28 cellular contexts compared by ENCODE assay signal in the genomic region with DNA sequence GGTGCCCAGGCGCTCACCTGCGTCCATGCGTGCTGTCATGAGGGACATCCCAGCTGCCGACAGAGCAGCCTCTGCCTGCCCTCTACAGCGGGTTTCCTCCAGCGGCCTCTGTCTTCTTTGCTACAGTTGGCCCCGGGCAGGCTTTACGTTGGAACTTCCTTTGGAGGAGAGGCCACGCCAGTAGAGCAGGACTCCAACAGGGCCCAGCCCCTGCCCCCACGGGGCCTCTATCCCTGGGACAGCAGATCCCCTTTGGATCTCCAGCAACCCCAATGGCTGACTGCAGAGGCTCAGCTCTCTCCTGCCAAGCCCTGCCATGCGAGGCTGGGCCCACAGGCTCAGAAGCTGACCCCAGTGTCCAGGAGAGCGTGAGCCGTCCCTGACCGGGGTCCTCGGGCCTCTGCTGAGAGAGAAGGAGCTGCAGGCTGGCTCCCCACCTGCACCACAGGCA. TPM values are rescaled to one million over a fixed set of nuclear protein-coding genes. Genes with fewer than 3 reads are reported as not detected.
A peak's percentile ranks its signal among the peaks of the same experiment; 100 is the strongest.
DNase-seq lines count a peak whose midpoint lies in the region; ATAC-seq, FAIRE-seq and TF ChIP-seq lines count a peak whose summit lies in the region.
"Had no signal": no experiment of that assay in that cellular context is flagged by ENCODE, and none has a peak within 500 bp of the region (broad histone marks: within the 10 kb centered on the region; RNA-seq: fewer than 3 reads in every experiment).

No MANE protein-coding gene starts in this region.

- H3K9ac ChIP-seq in kidney (ENCODE audit: low read length in 2 of 2), result no peak overlapping the region
- H3K9ac ChIP-seq in parathyroid adenoma, result no peak overlapping the region

- H2AFZ ChIP-seq in parathyroid adenoma, result peak overlapping the region; percentile 70

- ATAC-seq in natural killer cell treated with Interleukin-12 subunit alpha and Interleukin-12 subunit beta and Interleukin-15 and Interleukin-18, amount 100 ng/mL, for 72 hours, result no peak
- ATAC-seq in natural killer cell, result no peak
- ATAC-seq in stimulated activated memory B cell treated with anti-CD40 and anti-IgM and Interleukin-4, amounts not matched to agents 10 μg/mL and 1 μg/mL and 100 μg/mL, for 72 hours, result no peak
- no peak for ATAC-seq in GM18517 (IDR thresholded peaks at IDR 0.05; ENCODE audit: unreplicated experiment)
- ATAC-seq in GM18505 (IDR thresholded peaks at IDR 0.05; ENCODE audit: unreplicated experiment), result no peak

- no peaks in the 10 kb centered on the region for H3K79me2 ChIP-seq in parathyroid adenoma

- H3K4me3 Mint-ChIP-seq in natural killer cell treated with Interleukin-12 subunit alpha and Interleukin-12 subunit beta and Interleukin-15 and Interleukin-18, amount 100 ng/mL, for 72 hours, result no peak overlapping the region
- no peak overlapping the region for H3K4me3 Mint-ChIP-seq in natural killer cell
- H3K4me3 Mint-ChIP-seq in stimulated activated memory B cell treated with anti-CD40 and anti-IgM and Interleukin-4, amounts not matched to agents 10 μg/mL and 1 μg/mL and 100 μg/mL, for 72 hours, result no peak overlapping the region
- H3K4me3 Mint-ChIP-seq: B cell; CD14-positive monocyte; CD8-positive, alpha-beta memory T cell had no signal

- H3K9me3 ChIP-seq in kidney (ENCODE audit: control insufficient read depth in 1 of 2, low read length in 2 of 2) (no peaks in the 10 kb centered on the region), parathyroid adenoma (ENCODE audit: control insufficient read depth, low read length) (no peaks in the 10 kb centered on the region)

- no peaks in the 10 kb centered on the region for H3K27me3 Mint-ChIP-seq in natural killer cell treated with Interleukin-12 subunit alpha and Interleukin-12 subunit beta and Interleukin-15 and Interleukin-18, amount 100 ng/mL, for 72 hours
- no peaks in the 10 kb centered on the region for H3K27me3 Mint-ChIP-seq in natural killer cell (ENCODE audit: low read depth in 2 of 2)
- H3K27me3 Mint-ChIP-seq in stimulated activated memory B cell treated with anti-CD40 and anti-IgM and Interleukin-4, amounts not matched to agents 10 μg/mL and 1 μg/mL and 100 μg/mL, for 72 hours, result no peaks in the 10 kb centered on the region
- H3K27me3 Mint-ChIP-seq: B cell had no signal

- FAIRE-seq in kidney (lab: Jason Lieb, UNC), result no peak
- FAIRE-seq: GM12891, GM19239 had no signal

- no peak overlapping the region for H3K27ac Mint-ChIP-seq in natural killer cell treated with Interleukin-12 subunit alpha and Interleukin-12 subunit beta and Interleukin-15 and Interleukin-18, amount 100 ng/mL, for 72 hours
- no peak overlapping the region for H3K27ac Mint-ChIP-seq in natural killer cell
- no peak overlapping the region for H3K27ac Mint-ChIP-seq in stimulated activated memory B cell treated with anti-CD40 and anti-IgM and Interleukin-4, amounts not matched to agents 10 μg/mL and 1 μg/mL and 100 μg/mL, for 72 hours
- H3K27ac Mint-ChIP-seq: B cell, CD14-positive monocyte had no signal

- H3K36me3 Mint-ChIP-seq in natural killer cell treated with Interleukin-12 subunit alpha and Interleukin-12 subunit beta and Interleukin-15 and Interleukin-18, amount 100 ng/mL, for 72 hours, result no peaks in the 10 kb centered on the region
- no peaks in the 10 kb centered on the region for H3K36me3 Mint-ChIP-seq in natural killer cell
- no peaks in the 10 kb centered on the region for H3K36me3 Mint-ChIP-seq in stimulated activated memory B cell treated with anti-CD40 and anti-IgM and Interleukin-4, amounts not matched to agents 10 μg/mL and 1 μg/mL and 100 μg/mL, for 72 hours
- H3K36me3 Mint-ChIP-seq: CD14-positive monocyte; CD8-positive, alpha-beta memory T cell had no signal

- no peaks in the 10 kb centered on the region for H3K9me3 Mint-ChIP-seq in natural killer cell treated with Interleukin-12 subunit alpha and Interleukin-12 subunit beta and Interleukin-15 and Interleukin-18, amount 100 ng/mL, for 72 hours
- H3K9me3 Mint-ChIP-seq in natural killer cell, result no peaks in the 10 kb centered on the region
- H3K9me3 Mint-ChIP-seq in stimulated activated memory B cell treated with anti-CD40 and anti-IgM and Interleukin-4, amounts not matched to agents 10 μg/mL and 1 μg/mL and 100 μg/mL, for 72 hours, result no peaks in the 10 kb centered on the region
- H3K9me3 Mint-ChIP-seq: CD14-positive monocyte; CD8-positive, alpha-beta memory T cell had no signal

- peaks cover 0 to 2% of the 10 kb centered on the region in 2 donors for H3K4me1 Mint-ChIP-seq in natural killer cell treated with Interleukin-12 subunit alpha and Interleukin-12 subunit beta and Interleukin-15 and Interleukin-18, amount 100 ng/mL, for 72 hours (ENCODE audit: low read depth in 2 of 2)
- peaks cover 0 to 5% of the 10 kb centered on the region in 2 donors for H3K4me1 Mint-ChIP-seq in natural killer cell
- H3K4me1 Mint-ChIP-seq in stimulated activated memory B cell treated with anti-CD40 and anti-IgM and Interleukin-4, amounts not matched to agents 10 μg/mL and 1 μg/mL and 100 μg/mL, for 72 hours, result no peaks in the 10 kb centered on the region
- H3K4me1 Mint-ChIP-seq: B cell; CD14-positive monocyte; CD8-positive, alpha-beta memory T cell had no signal

- H3K4me1 ChIP-seq in kidney (ENCODE audit: control insufficient read depth in 1 of 2, insufficient read depth in 1 of 2, low read depth in 1 of 2, low read length in 2 of 2) (no peaks in the 10 kb centered on the region), parathyroid adenoma (no peaks in the 10 kb centered on the region)

- DNase-seq in natural killer cell treated with Interleukin-12 subunit alpha and Interleukin-12 subunit beta and Interleukin-15 and Interleukin-18, amount 100 ng/mL, for 72 hours (ENCODE audit: low spot score), result peak; percentile 2
- no peak for DNase-seq in natural killer cell
- peak; percentile 54 for DNase-seq in kidney
- DNase-seq: DMS 273 treated with DMSO at 0.1 percent for 48 hours, DMS79, EL, GDM1, H7, NCI-H1048, NCI-H1417, NCI-H1694, NCI-H2029 treated with DMSO at 0.1 percent for 48 hours, NCI-H226, NCI-H510A, NCI-H69, RPMI8226, SIG-M5 had no signal

- no peak overlapping the region for H3K27ac ChIP-seq in kidney (ENCODE audit: low read depth in 2 of 2, low read length in 2 of 2)
- no peak overlapping the region for H3K27ac ChIP-seq in parathyroid adenoma
- H3K27ac ChIP-seq: HL-60, SK-N-MC had no signal

- H3K4me2 ChIP-seq in parathyroid adenoma (ENCODE audit: low read length), result no peak overlapping the region

- no peak for TF ChIP-seq POLR2A in GM18505 (IDR thresholded peaks at IDR 0.05; ENCODE audit: borderline replicate concordance, extremely low read depth, insufficient read depth, insufficient read length)

- no peaks in the 10 kb centered on the region for H3K27me3 ChIP-seq in parathyroid adenoma (ENCODE audit: control insufficient read depth, insufficient read depth, low read length)

- TF ChIP-seq CTCF in natural killer cell (IDR thresholded peaks at IDR 0.05) (no peak), kidney (IDR thresholded peaks at IDR 0.05; ENCODE audit: borderline replicate concordance, extremely low read depth, insufficient read depth) (no peak), parathyroid adenoma (IDR thresholded peaks at IDR 0.05) (no peak)

- H3K36me3 ChIP-seq in kidney (ENCODE audit: control insufficient read depth in 1 of 2, insufficient read depth in 2 of 2, low read length in 2 of 2), result peaks cover 0 to 6% of the 10 kb centered on the region in 2 donors
- H3K36me3 ChIP-seq in parathyroid adenoma (ENCODE audit: control insufficient read depth, insufficient read depth, low read length), result no peaks in the 10 kb centered on the region

- intact Hi-C loops in natural killer cell (cut with micrococcal nuclease) (loop anchor here (5.0 kb wide), 1 partner anchor 35 kb away; no protein-coding TSS in a partner anchor), kidney (cut with DNase I) (no loop called here)

- H3K4me3 ChIP-seq in kidney (ENCODE audit: low read length in 2 of 2) (no peak overlapping the region), parathyroid adenoma (ENCODE audit: low read depth, low read length) (no peak overlapping the region)
- H3K4me3 ChIP-seq: SK-N-MC had no signal

RNA-seq across cellular contexts. Expression of a gene that starts 12.1 kb away (rescaled TPM):
- total RNA-seq in natural killer cell treated with Interleukin-12 subunit alpha and Interleukin-12 subunit beta and Interleukin-15 and Interleukin-18, amount 100 ng/mL, for 72 hours, result not detected
- not detected for total RNA-seq in natural killer cell
- 0.25 TPM for total RNA-seq in kidney
- polyA plus RNA-seq in kidney (ENCODE audit: insufficient read depth, low read depth, low replicate concordance), result 0.69 TPM
- total RNA-seq: B cell; CD8-positive, alpha-beta memory T cell; H7 had no signal
- polyA plus RNA-seq: CD14-positive monocyte; CD8-positive, alpha-beta memory T cell had no signal

RNA-seq across cellular contexts. Expression of a gene that starts 12.6 kb away (rescaled TPM):
- total RNA-seq in natural killer cell treated with Interleukin-12 subunit alpha and Interleukin-12 subunit beta and Interleukin-15 and Interleukin-18, amount 100 ng/mL, for 72 hours, result 1 to 10 TPM in 1 of 2 donors, under 1 TPM in 1; 0.19 to 1.4 TPM
- total RNA-seq in natural killer cell (1 to 10 TPM; 1.9 to 7.8 (median 3.3) TPM), kidney (45.5 TPM)
- 49.4 TPM for polyA plus RNA-seq in kidney (ENCODE audit: insufficient read depth, low read depth, low replicate concordance)

RNA-seq across cellular contexts. Expression of a gene that starts 31.6 kb away (rescaled TPM):
- total RNA-seq in natural killer cell treated with Interleukin-12 subunit alpha and Interleukin-12 subunit beta and Interleukin-15 and Interleukin-18, amount 100 ng/mL, for 72 hours, result 10 to 100 TPM; 66.0 to 98.2 TPM
- total RNA-seq in natural killer cell, result 10 to 100 TPM; 52.8 to 67.9 (median 59.3) TPM
- 42.3 TPM for total RNA-seq in kidney
- polyA plus RNA-seq in kidney (ENCODE audit: insufficient read depth, low read depth, low replicate concordance), result 51.4 TPM

RNA-seq across cellular contexts. Expression of a gene that starts 55.1 kb away (rescaled TPM):
- total RNA-seq in natural killer cell treated with Interleukin-12 subunit alpha and Interleukin-12 subunit beta and Interleukin-15 and Interleukin-18, amount 100 ng/mL, for 72 hours, result 100 to 1,000 TPM; 306 to 322 TPM
- total RNA-seq in natural killer cell, result 100 to 1,000 TPM; 263 to 292 (median 263) TPM
- total RNA-seq in kidney, result 950 TPM
- 827 TPM for polyA plus RNA-seq in kidney (ENCODE audit: insufficient read depth, low read depth, low replicate concordance)
